15 cellular contexts compared by ENCODE assay signal in the genomic region with DNA sequence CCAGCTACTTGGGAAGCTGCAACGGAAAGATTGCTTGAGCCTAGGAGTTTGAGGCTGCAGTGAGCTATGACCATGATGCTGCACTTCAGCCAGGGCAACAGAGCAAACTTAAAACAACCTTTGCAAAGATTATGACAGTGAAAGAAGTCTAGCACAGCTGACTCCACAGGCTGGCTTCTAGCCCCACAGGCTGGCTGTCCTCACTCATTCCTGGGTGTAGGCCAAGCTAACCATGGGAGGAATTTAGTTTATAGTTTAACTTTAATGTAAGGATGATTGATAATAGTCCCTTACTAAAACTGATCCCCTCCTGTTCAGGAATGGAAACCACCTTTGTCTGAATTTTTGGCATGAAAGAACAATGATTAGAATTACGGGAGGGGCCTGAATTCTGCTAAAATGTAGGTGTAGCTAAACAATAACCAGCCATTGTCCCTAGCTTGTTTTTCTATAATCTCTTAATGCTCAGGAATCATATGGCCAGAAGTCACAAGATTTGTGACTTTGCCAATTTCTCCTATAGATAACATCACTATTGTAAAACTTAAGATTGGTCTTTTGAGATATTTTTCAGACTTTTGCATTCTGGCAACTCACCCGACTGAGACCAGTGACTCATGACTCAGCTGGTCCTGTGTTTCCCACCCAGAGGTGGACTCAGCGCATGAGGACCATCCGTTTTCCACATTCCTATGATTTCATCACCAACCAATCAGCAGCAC. TPM values are rescaled to one million over a fixed set of nuclear protein-coding genes. Genes with fewer than 3 reads are reported as not detected.
DNase-seq lines count a peak whose midpoint lies in the region; ATAC-seq and TF ChIP-seq lines count a peak whose summit lies in the region.
"Had no signal": no experiment of that assay in that cellular context is flagged by ENCODE, and none has a peak within 500 bp of the region (broad histone marks: within the 10 kb centered on the region; RNA-seq: fewer than 3 reads in every experiment).

No MANE protein-coding gene starts in this region.

- TF ChIP-seq EP300 in Ishikawa (IDR thresholded peaks at IDR 0.05; ENCODE audit: borderline replicate concordance), result peak; percentile 73

- H3K4me3 ChIP-seq in AG04450 (ENCODE audit: low read depth, low read length) (no peak overlapping the region), body of pancreas (no peak overlapping the region)
- H3K4me3 ChIP-seq: hepatocyte, tibial nerve had no signal

- DNase-seq in AG04450 (ENCODE audit: low read depth, low spot score) (peak; percentile 71), dermis microvascular lymphatic vessel endothelial cell (ENCODE audit: low read depth in 2 of 2) (peak; percentile 27 to 95), lung microvascular endothelial cell (ENCODE audit: low read depth in 2 of 2) (peak; percentile 81 to 95), NCI-H1092 treated with DMSO at 0.1 percent for 48 hours (lab: John Stamatoyannopoulos, UW) (no peak), GM13977 (ENCODE audit: low spot score) (no peak), body of pancreas (no peak)
- DNase-seq: activated T-cell treated with anti-CD3 and anti-CD28 coated beads, Interleukin-2, amount 50 U/mL, for 1 hour; amygdala; DMS79; MM.1S had no signal

- TF ChIP-seq POLR2A in body of pancreas (IDR thresholded peaks at IDR 0.05), result no peak

- in situ Hi-C loops in GM13977 (cut with MboI; ENCODE audit: low pct_unique_long_range_greater_than_20kb, low sequenced_read_pairs, unreplicated experiment), result no loop called here

- H3K36me3 ChIP-seq in body of pancreas (replicated peaks in 1 of 2; ENCODE audit: insufficient read depth in 1 of 2, low read depth in 2 of 2), result no peaks in the 10 kb centered on the region
- H3K36me3 ChIP-seq: tibial nerve had no signal

- intact Hi-C loops in body of pancreas (cut with DNase I), result no loop called here

- no peaks in the 10 kb centered on the region for H3K4me1 ChIP-seq in body of pancreas

- H3K9me3 ChIP-seq in AG04450 (ENCODE audit: control insufficient read depth, insufficient read depth, low read length), result no peaks in the 10 kb centered on the region; the same call in 1 of the 2 replicates
- no peaks in the 10 kb centered on the region for H3K9me3 ChIP-seq in body of pancreas
- H3K9me3 ChIP-seq: tibial nerve had no signal

- CTCF ChIA-PET in AG04450 (lab: Charles Lee), result interaction anchor here (0.6 to 3.8 kb wide), 9 partner anchors 15 to 707 kb away, joined by 3 to 66 read pairs (median 7); a partner anchor contains a TSS

- H3K27ac ChIP-seq in AG04450 (ENCODE audit: low read depth, low read length), result peak overlapping the region; percentile 63
- H3K27ac ChIP-seq in body of pancreas, result no peak overlapping the region
- H3K27ac ChIP-seq: hepatocyte, tibial nerve had no signal

- 51 to 68% methylated on average over 5 of the region's 5 CpGs for whole genome bisulfite sequencing in body of pancreas, 2 donors

- H3K27me3 ChIP-seq in AG04450 (ENCODE audit: control insufficient read depth, insufficient read depth, low read length), result no peaks in the 10 kb centered on the region
- no peaks in the 10 kb centered on the region for H3K27me3 ChIP-seq in body of pancreas
- H3K27me3 ChIP-seq: hepatocyte, tibial nerve had no signal

- TF ChIP-seq CTCF in AG04450 (IDR thresholded peaks at IDR 0.05; ENCODE audit: low read depth, low read length), result no peak
- TF ChIP-seq CTCF in GM13977 (IDR thresholded peaks at IDR 0.05; ENCODE audit: extremely low read depth, insufficient read depth, missing control alignments), result no peak
- no peak for TF ChIP-seq CTCF in body of pancreas (IDR thresholded peaks at IDR 0.05)

- no peak for TF ChIP-seq RAD21 in Ishikawa (IDR thresholded peaks at IDR 0.05; ENCODE audit: low read depth)

- ATAC-seq in HG02981 (IDR thresholded peaks at IDR 0.05; ENCODE audit: unreplicated experiment) (no peak), body of pancreas (no peak)
- ATAC-seq: activated CD4-positive, CD25-positive, alpha-beta regulatory T cell treated with anti-CD3 and anti-CD28 coated beads, Interleukin-2, amount 50 U/mL, for 24 hours had no signal

- POLR2A ChIA-PET in AG04450 (lab: Yijun Ruan, JAX), result interaction anchor here (1.2 to 2.0 kb wide), 4 partner anchors 15 to 28 kb away, joined by 4 to 14 read pairs (median 7); a partner anchor contains a TSS

TF ChIP-seq in Ishikawa, 13 proteins besides CTCF, POLR2A, EP300 and RAD21:
- TF ChIP-seq FOXM1 (IDR thresholded peaks at IDR 0.05; ENCODE audit: borderline replicate concordance, low read depth) (no peak; the same call in 1 of the 2 replicates), TCF12 (IDR thresholded peaks at IDR 0.05; ENCODE audit: low read depth) (peak; percentile 62; the same call in 1 of the 2 replicates), CEBPB (IDR thresholded peaks at IDR 0.05) (0 out of 2 replicates have a peak, but pooled peaks have one; percentile 33), TEAD4 (IDR thresholded peaks at IDR 0.05) (peak; percentile 58; the same call in 1 of the 2 replicates), CREB1 (IDR thresholded peaks at IDR 0.05; ENCODE audit: low read depth) (no peak), TAF1 (IDR thresholded peaks at IDR 0.05; ENCODE audit: low read depth) (no peak), YY1 (IDR thresholded peaks at IDR 0.05; ENCODE audit: low read depth) (no peak), NFIC (IDR thresholded peaks at IDR 0.05) (peak; percentile 78)
- TF ChIP-seq, protein P1, sequence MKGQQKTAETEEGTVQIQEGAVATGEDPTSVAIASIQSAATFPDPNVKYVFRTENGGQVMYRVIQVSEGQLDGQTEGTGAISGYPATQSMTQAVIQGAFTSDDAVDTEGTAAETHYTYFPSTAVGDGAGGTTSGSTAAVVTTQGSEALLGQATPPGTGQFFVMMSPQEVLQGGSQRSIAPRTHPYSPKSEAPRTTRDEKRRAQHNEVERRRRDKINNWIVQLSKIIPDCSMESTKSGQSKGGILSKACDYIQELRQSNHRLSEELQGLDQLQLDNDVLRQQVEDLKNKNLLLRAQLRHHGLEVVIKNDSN (IDR thresholded peaks at IDR 0.05), result 0 out of 2 replicates have a peak, but pooled peaks have one; percentile 3

RNA-seq across cellular contexts. Expression of a gene that starts 28.1 kb away (rescaled TPM):
- 85.1 and 110 TPM in 2 replicates for polyA plus RNA-seq in AG04450 (2011; rRNA removed)
- 166 and 194 TPM in 2 replicates for polyA minus RNA-seq in AG04450 (2011; rRNA and poly(A)+ RNA removed)
- total RNA-seq in dermis microvascular lymphatic vessel endothelial cell, result 20.3 and 45.4 TPM in 2 replicates
- total RNA-seq in lung microvascular endothelial cell, result 22.9 and 34.1 TPM in 2 replicates
- total RNA-seq in body of pancreas, result 1 to 10 TPM in 1 of 2 donors, not detected in 1; 3.1 TPM

Comparison
In these comparisons a context has a peak if more than half of its experiments do, and no peak if none do; other contexts are left out.
1. DNase-seq: peak in AG04450 (single experiment), dermis microvascular lymphatic vessel endothelial cell (2 of 2) and lung microvascular endothelial cell (2 of 2); none in NCI-H1092 treated with DMSO at 0.1 percent for 48 hours (single experiment), GM13977 (single experiment) and body of pancreas (0 of 4).